Comparison of ENCODE assay signal across 19 cellular contexts in the genomic region with DNA sequence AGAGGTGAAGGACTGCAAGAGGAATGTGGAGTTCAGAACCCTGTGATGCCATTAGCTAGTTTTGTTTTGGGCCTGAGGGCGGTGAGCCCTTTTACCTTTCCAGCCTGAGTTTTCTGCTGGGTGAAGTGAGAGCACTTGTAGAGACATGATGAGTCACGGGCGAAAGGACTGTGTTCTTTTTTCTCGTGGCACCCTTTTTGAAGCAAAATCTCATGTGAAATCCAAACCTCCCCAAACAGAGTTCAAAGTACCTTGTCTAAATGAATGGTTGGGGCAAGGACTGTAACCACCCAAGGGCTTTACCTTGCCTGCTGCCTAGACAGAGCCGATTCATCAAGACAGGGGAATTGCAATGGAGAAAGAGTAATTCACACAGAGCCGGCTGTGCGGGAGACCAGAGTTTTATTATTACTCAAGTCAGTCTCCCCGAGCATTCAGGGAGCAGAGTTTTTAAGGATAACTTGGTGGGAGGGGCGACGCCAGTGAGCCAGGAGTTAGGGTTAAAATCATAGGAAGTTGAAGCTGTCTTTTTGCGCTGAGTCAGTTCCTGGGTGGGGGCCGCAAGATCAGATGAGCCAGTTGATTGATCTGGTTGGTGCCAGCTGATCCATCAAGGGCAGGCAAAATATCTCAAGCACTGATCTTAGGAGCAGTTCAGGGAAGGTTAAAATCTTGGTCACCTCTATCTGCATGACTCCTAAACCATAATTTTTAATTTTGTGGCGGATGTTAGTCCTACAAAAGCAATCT. TPM values are rescaled to one million over a fixed set of nuclear protein-coding genes. Genes with fewer than 3 reads are reported as not detected.
DNase-seq lines count a peak whose midpoint lies in the region; ATAC-seq, FAIRE-seq and TF ChIP-seq lines count a peak whose summit lies in the region.
"Had no signal": no experiment of that assay in that cellular context is flagged by ENCODE, and none has a peak within 500 bp of the region (broad histone marks: within the 10 kb centered on the region; RNA-seq: fewer than 3 reads in every experiment).

No MANE protein-coding gene starts in this region.

- no peak overlapping the region for H3K27ac ChIP-seq in GM23338 (ENCODE audit: low read depth)
- H3K27ac ChIP-seq in K562 (ENCODE audit: extremely low read depth, low read depth, low read length): peak overlapping the region; percentile 26; the same call in 2 of the 3 replicates
- H3K27ac ChIP-seq: SJCRH30 had no signal

- no peak for TF ChIP-seq POLR2A in K562 (conservative IDR thresholded peaks at IDR 0.05)

- H3K36me3 Mint-ChIP-seq in GM23338 (ENCODE audit: low read depth) (no peaks in the 10 kb centered on the region), progenitor cell of endocrine pancreas (ENCODE audit: insufficient read depth) (peaks cover 9% of the 10 kb centered on the region)

- CTCF ChIA-PET in K562 (lab: Yijun Ruan, JAX; ENCODE audit: low intra/inter-chr PET ratio): interaction anchor here (0.6 kb wide), 1 partner anchor 606 kb away, joined by 5 read pairs; no protein-coding TSS in a partner anchor

- no peak for ATAC-seq in GM23338
- ATAC-seq in K562: peak; percentile 74
- peak; percentile 35 for ATAC-seq in left lobe of liver

- peaks cover 4% of the 10 kb centered on the region for H3K27me3 Mint-ChIP-seq in GM23338 (ENCODE audit: insufficient read depth, low read depth, poor library complexity)
- no peaks in the 10 kb centered on the region for H3K27me3 Mint-ChIP-seq in progenitor cell of endocrine pancreas

- BruUV-seq in K562 (replicated peaks; lab: Mats Ljungman, UMichigan): no TSS peak

- H3K4me3 ChIP-seq in GM23338 (no peak overlapping the region), K562 (no peak overlapping the region)
- H3K4me3 ChIP-seq: HAP-1, SJCRH30 had no signal

- no peak for TF ChIP-seq CTCF in GM23338 (conservative IDR thresholded peaks at IDR 0.05; ENCODE audit: low read depth in 2 of 2)
- TF ChIP-seq CTCF in K562 (IDR thresholded peaks at IDR 0.05 in 2 of 3, conservative IDR thresholded peaks at IDR 0.05 in 1 of 3; ENCODE audit: insufficient read depth in 2 of 3, low read depth in 1 of 3, low read length in 3 of 3): no peak
- no peak for TF ChIP-seq CTCF in progenitor cell of endocrine pancreas (IDR thresholded peaks at IDR 0.05; ENCODE audit: unreplicated experiment)

- H3K9me3 Mint-ChIP-seq in GM23338 (no peaks in the 10 kb centered on the region), progenitor cell of endocrine pancreas (ENCODE audit: low read depth) (no peaks in the 10 kb centered on the region)

- intact Hi-C loops in K562 (cut with micrococcal nuclease): no loop called here

- H3K4me1 Mint-ChIP-seq in GM23338 (peaks cover 3% of the 10 kb centered on the region; the same call in 1 of the 3 replicates), progenitor cell of endocrine pancreas (ENCODE audit: low read depth) (peaks cover 6% of the 10 kb centered on the region)

- FAIRE-seq in K562 (lab: Jason Lieb, UNC): peak; percentile 76
- FAIRE-seq: RCC 7860 had no signal

- H3K4me1 ChIP-seq in GM23338 (ENCODE audit: insufficient read depth): no peaks in the 10 kb centered on the region; the same call in 1 of the 2 replicates
- 0 out of 5 replicates have a peak, but pooled peaks cover 0 to 4% of the 10 kb centered on the region in 2 experiments for H3K4me1 ChIP-seq in K562 (replicated peaks in 1 of 2; ENCODE audit: control insufficient read depth in 2 of 2, insufficient read depth in 2 of 2, low read length in 2 of 2)
- H3K4me1 ChIP-seq: BE2C, HAP-1 had no signal

- 0 out of 2 replicates have a peak, but pooled peaks have one; percentile 25 for TF ChIP-seq EP300 in K562 (IDR thresholded peaks at IDR 0.05; ENCODE audit: low read length)

- H3K4me3 Mint-ChIP-seq in GM23338 (no peak overlapping the region), progenitor cell of endocrine pancreas (ENCODE audit: low read depth) (no peak overlapping the region)

- H3K27ac Mint-ChIP-seq in GM23338 (peak overlapping the region; percentile 42; the same call in 1 of the 2 replicates), progenitor cell of endocrine pancreas (peak overlapping the region; percentile 1)

- H3K4me2 ChIP-seq in GM23338 (no peak overlapping the region), K562 (ENCODE audit: insufficient read depth, low read length) (peak overlapping the region; percentile 36; the same call in 1 of the 2 replicates)

- POLR2A ChIA-PET in K562 (lab: Yijun Ruan, JAX): interaction anchor here (0.6 to 1.2 kb wide), 3 partner anchors 8 to 17 kb away, joined by 3 to 4 read pairs (median 3); no protein-coding TSS in a partner anchor

- in situ Hi-C loops in K562 (cut with MboI): no loop called here

- no peaks in the 10 kb centered on the region for H4K20me1 ChIP-seq in GM23338 (replicated peaks; ENCODE audit: insufficient read depth)
- no peaks in the 10 kb centered on the region for H4K20me1 ChIP-seq in K562 (replicated peaks; ENCODE audit: control insufficient read depth, insufficient read depth, low read length)

- no peaks in the 10 kb centered on the region; the same call in 1 of the 2 replicates for H3K9me3 ChIP-seq in K562 (replicated peaks; ENCODE audit: control insufficient read depth, insufficient read depth, low read depth, low read length)
- H3K9me3 ChIP-seq: BE2C, HAP-1, SJCRH30 had no signal

- no peaks in the 10 kb centered on the region for H3K9me2 ChIP-seq in GM23338 (ENCODE audit: insufficient read depth)

- H3F3A ChIP-seq in GM23338 (replicated peaks; ENCODE audit: low read depth): no peaks in the 10 kb centered on the region

- H3K79me2 ChIP-seq in GM23338 (replicated peaks; ENCODE audit: insufficient read depth) (no peaks in the 10 kb centered on the region), K562 (ENCODE audit: control insufficient read depth, insufficient read depth, low read length) (no peaks in the 10 kb centered on the region)

- no peaks in the 10 kb centered on the region for H3K36me3 ChIP-seq in GM23338 (ENCODE audit: insufficient read depth)
- H3K36me3 ChIP-seq in K562 (ENCODE audit: control insufficient read depth, insufficient read depth, low read length): no peaks in the 10 kb centered on the region
- H3K36me3 ChIP-seq: BE2C, HAP-1 had no signal

- H2AFZ ChIP-seq in GM23338 (peak overlapping the region; percentile 86; the same call in 1 of the 2 replicates), K562 (ENCODE audit: low read depth, low read length) (peak overlapping the region; percentile 77)

- TF ChIP-seq RAD21 in K562 (CRISPR knock-in tag; conservative IDR thresholded peaks at IDR 0.05 in 1 of 2, IDR thresholded peaks at IDR 0.05 in 1 of 2): no peak

- H3K27me3 ChIP-seq in GM23338 (ENCODE audit: insufficient read depth) (no peaks in the 10 kb centered on the region), K562 (ENCODE audit: control insufficient read depth in 2 of 2, insufficient read depth in 2 of 2, low read length in 2 of 2) (peaks cover 0 to 5% of the 10 kb centered on the region in 2 experiments; a peak in 2 of 5 replicates)
- H3K27me3 ChIP-seq: BE2C, SJCRH30 had no signal

- WGBS in K562 (ENCODE audit: insufficient coverage, low coverage, missing lambda C conversion rate): 27% methylated on average over 13 of the region's 13 CpGs

- H3K9me1 ChIP-seq in K562 (ENCODE audit: control insufficient read depth, insufficient read depth, low read length): no peaks in the 10 kb centered on the region

- H3K9ac ChIP-seq in K562 (ENCODE audit: insufficient read depth in 1 of 2, low read depth in 2 of 2, low read length in 2 of 2): no peak overlapping the region; a peak in 1 of 4 replicates

- DNase-seq in GM23338 (ENCODE audit: low spot score) (no peak), K562 (ENCODE audit: extremely low read depth in 1 of 4, low spot score in 3 of 4) (peak in 1 of 4 experiments; percentile 53), left lobe of liver (ENCODE audit: low spot score) (no peak), progenitor cell of endocrine pancreas (ENCODE audit: low spot score, unreplicated experiment) (no peak), amniotic stem cell (lab: John Stamatoyannopoulos, UW) (no peak), NCI-H2029 (lab: John Stamatoyannopoulos, UW) (no peak)
- no peak for DNase-seq in activated effector memory CD4-positive, alpha-beta T cell treated with Interleukin-2 at 50 U/mL for 16 hours
- DNase-seq: BE2C, EL, KG1, NCI-H1092 treated with DMSO at 0.1 percent for 48 hours, NCI-H1436 treated with DMSO at 0.1 percent for 48 hours, NCI-H2029 treated with DMSO at 0.1 percent for 48 hours, NCI-H345, NCI-H524, OCI-M1, SJCRH30 had no signal

TF ChIP-seq in GM23338, 12 proteins besides CTCF, POLR2A, EP300 and RAD21:
- TF ChIP-seq CREB1 (CRISPR knock-in tag; IDR thresholded peaks at IDR 0.05; ENCODE audit: low read depth): no peak

TF ChIP-seq in K562, 482 proteins besides CTCF, POLR2A, EP300 and RAD21 (continues in another document):
- no peak for TF ChIP-seq ZNF146 (CRISPR knock-in tag; IDR thresholded peaks at IDR 0.05; ENCODE audit: unreplicated experiment)

RNA-seq across cellular contexts. Expression of a gene that starts 25.8 kb away (rescaled TPM):
- 0.03 and 0.08 TPM in 2 replicates for total RNA-seq in GM23338 (2014; rRNA removed; shearing (Covaris generic))
- polyA plus RNA-seq in GM23338 (2016; fragmentation: Nextera tagmentation; extraction: Ambion mirVana): 0.09 TPM in 1 of 2 replicates, not detected in the other
- 0.23 TPM in 1 of 2 replicates, not detected in the other for total RNA-seq in K562 (2011; cell fraction: chromatin; rRNA removed; ENCODE audit: low replicate concordance)
- 0.13 TPM in 1 of 2 replicates, not detected in the other for total RNA-seq in K562 (2011; cell fraction: nucleolus; rRNA removed)
- total RNA-seq in K562 (2011; cell fraction: nucleoplasm; rRNA removed): 0.15 TPM in 1 of 2 replicates, not detected in the other
- total RNA-seq in K562 (2014; rRNA removed): 0.29 and 0.36 TPM in 2 replicates
- total RNA-seq in K562 (2014; rRNA removed; fragmentation: Illumina TruSeq; extraction: Trizol): 0.58 and 0.80 TPM in 2 replicates
- total RNA-seq in K562 (2015; rRNA removed; fragmentation: Illumina TruSeq; extraction: Trizol): 0.83 and 0.91 TPM in 2 replicates
- 0.55 and 0.58 TPM in 2 replicates for total RNA-seq in K562 (2021)
- polyA plus RNA-seq in K562 (2011; rRNA removed): 0.08 and 0.61 TPM in 2 replicates
- polyA plus RNA-seq in K562 (2011; cell fraction: cytosol; rRNA removed): 0.06 and 0.18 TPM in 2 replicates
- polyA plus RNA-seq in K562 (2011; cell fraction: nucleus; rRNA removed): 0.14 and 0.33 TPM in 2 replicates
- polyA plus RNA-seq in K562 (2012): 0.39 and 0.57 TPM in 2 replicates
- 0.44 and 0.62 TPM in 2 replicates for polyA plus RNA-seq in K562 (2014; fragmentation: Illumina TruSeq; extraction: Trizol)
- polyA plus RNA-seq in K562 (2014; fragmentation: Nextera tagmentation; extraction: Ambion mirVana): under 1 TPM; 0.15 to 0.22 TPM
- 0.20 and 0.30 TPM in 2 replicates for polyA plus RNA-seq in K562 (2014; rRNA removed)
- polyA minus RNA-seq in K562 (2011; rRNA and poly(A)+ RNA removed): 0.06 and 0.39 TPM in 2 replicates
- 0.29 TPM in 1 of 2 replicates, not detected in the other for polyA minus RNA-seq in K562 (2011; cell fraction: cytosol; rRNA and poly(A)+ RNA removed)
- 0.40 TPM in 1 of 2 replicates, not detected in the other for polyA minus RNA-seq in K562 (2011; cell fraction: nucleus; rRNA and poly(A)+ RNA removed)
- total RNA-seq in left lobe of liver: 12.0 TPM
- total RNA-seq in progenitor cell of endocrine pancreas: 22.4 and 24.0 TPM in 2 replicates
